In genomic region chr4:10096201-10096975, GRCh38 we compare ENCODE assay signal across 8 cellular contexts. TPM values are rescaled to one million over a fixed set of nuclear protein-coding genes. Genes with fewer than 3 reads are reported as not detected.
DNase-seq lines count a peak whose midpoint lies in the region; ATAC-seq and TF ChIP-seq lines count a peak whose summit lies in the region.

No MANE protein-coding gene starts in this region.

- H4K8ac ChIP-seq in trophoblast cell (ENCODE audit: low read depth, low read length) = no peak overlapping the region

- WGBS in trophoblast cell (ENCODE audit: extremely low coverage, insufficient coverage, insufficient read length) = no CpG with 5 or more reads among the region's 17 CpGs
- WGBS in tibial nerve, 2 donors = 39 to 48% methylated on average over 15 to 17 of the region's 17 CpGs

- no peak overlapping the region for H2BK120ac ChIP-seq in trophoblast cell (ENCODE audit: insufficient read depth, low read length, poor library complexity)

- no peak for TF ChIP-seq POLR2A in NB4 (IDR thresholded peaks at IDR 0.05; ENCODE audit: extremely low read depth, insufficient read length)
- no peak for TF ChIP-seq POLR2A in tibial nerve (IDR thresholded peaks at IDR 0.05)

- H3K9ac ChIP-seq in fibroblast of lung (ENCODE audit: insufficient read depth, low read length) (no peak overlapping the region), trophoblast cell (ENCODE audit: low read length) (no peak overlapping the region)

- peak; percentile 86 to 88 for ATAC-seq in activated T-cell treated with anti-CD3 and anti-CD28 coated beads, Interleukin-2, amount 50 U/mL, for 72 hours (replicated peaks in 1 of 2)

- H4K20me1 ChIP-seq in fibroblast of lung (ENCODE audit: control insufficient read depth, extremely low read depth, insufficient read depth, low read length) = no peaks in the 10 kb centered on the region

- H3K36me3 ChIP-seq in fibroblast of lung (ENCODE audit: control insufficient read depth, insufficient read depth, low read length) = peaks cover 63% of the 10 kb centered on the region
- peaks cover 98% of the 10 kb centered on the region in 2 experiments for H3K36me3 ChIP-seq in trophoblast cell (ENCODE audit: control insufficient read depth in 1 of 2, insufficient read depth in 2 of 2, low read length in 2 of 2)
- H3K36me3 ChIP-seq in tibial nerve = peaks cover 0 to 86% (median 11%) of the 10 kb centered on the region in 3 donors

- peak overlapping the region; percentile 66 for H3K4ac ChIP-seq in trophoblast cell (ENCODE audit: low read depth, low read length)

- H3K27ac ChIP-seq in fibroblast of lung (ENCODE audit: insufficient read depth, low read length) = peak overlapping the region; percentile 83
- H3K27ac ChIP-seq in trophoblast cell (ENCODE audit: low read depth, low read length) = no peak overlapping the region
- H3K27ac ChIP-seq in tibial nerve = peak overlapping the region; percentile 51 to 89 (median 70)

- peaks cover 7 to 28% of the 10 kb centered on the region in 2 donors for H3K36me3 Mint-ChIP-seq in activated T-cell treated with anti-CD3 and anti-CD28 coated beads, Interleukin-2, amount 50 U/mL, for 72 hours (ENCODE audit: insufficient read depth in 2 of 2)

- H3K18ac ChIP-seq in trophoblast cell (ENCODE audit: low read length) = no peak overlapping the region

- no peaks in the 10 kb centered on the region for H3K27me3 Mint-ChIP-seq in activated T-cell treated with anti-CD3 and anti-CD28 coated beads, Interleukin-2, amount 50 U/mL, for 72 hours (ENCODE audit: low read depth)

- peak overlapping the region; percentile 38 to 60 for H3K4me3 Mint-ChIP-seq in activated T-cell treated with anti-CD3 and anti-CD28 coated beads, Interleukin-2, amount 50 U/mL, for 72 hours

- H3K4me3 ChIP-seq in NB4 (ENCODE audit: low read depth, low read length) (no peak overlapping the region), fibroblast of lung (replicated peaks in 1 of 4; ENCODE audit: control extremely low read depth in 1 of 4, insufficient read depth in 1 of 4, low read depth in 3 of 4, low read length in 4 of 4) (peak overlapping the region in 1 of 4 experiments; percentile 3), trophoblast cell (ENCODE audit: low read depth, low read length) (no peak overlapping the region), tibial nerve (no peak overlapping the region)

- H3K9me3 ChIP-seq in fibroblast of lung (ENCODE audit: control insufficient read depth, insufficient read depth, low read depth, low read length) (no peaks in the 10 kb centered on the region), trophoblast cell (ENCODE audit: insufficient read depth, low read depth, low read length) (peaks cover 3% of the 10 kb centered on the region), tibial nerve (no peaks in the 10 kb centered on the region)

- peaks cover 92% of the 10 kb centered on the region for H3K4me1 Mint-ChIP-seq in activated T-cell treated with anti-CD3 and anti-CD28 coated beads, Interleukin-2, amount 50 U/mL, for 72 hours (ENCODE audit: low read depth)

- H3K79me1 ChIP-seq in trophoblast cell (ENCODE audit: low read length) = peaks cover 6% of the 10 kb centered on the region

- H4K12ac ChIP-seq in trophoblast cell (ENCODE audit: low read depth, low read length) = no peak overlapping the region

- DNase-seq in EH (ENCODE audit: low read depth) (peak; percentile 95), HCEC 1CT (peak; percentile 80), NB4 (ENCODE audit: low read depth) (peak; percentile 84), fibroblast of lung (ENCODE audit: low read depth in 2 of 2) (peak; percentile 96 to 97), trophoblast cell (peak; percentile 16 to 41), tibial nerve (ENCODE audit: low spot score in 2 of 2) (peak; percentile 40 to 46), DMS 273 (lab: John Stamatoyannopoulos, UW; ENCODE audit: unreplicated experiment) (no peak)
- peak; percentile 84 to 89 for DNase-seq in activated T-cell treated with anti-CD3 and anti-CD28 coated beads, Interleukin-2, amount 50 U/mL, for 72 hours

- H3K4me1 ChIP-seq in fibroblast of lung (ENCODE audit: control insufficient read depth, extremely low read depth, insufficient read depth, low read length) = peaks cover 56% of the 10 kb centered on the region
- peaks cover 30 to 42% of the 10 kb centered on the region in 2 experiments for H3K4me1 ChIP-seq in trophoblast cell (ENCODE audit: control insufficient read depth in 1 of 2, insufficient read depth in 2 of 2, low read length in 2 of 2)
- peaks cover 0 to 92% (median 73%) of the 10 kb centered on the region in 4 donors for H3K4me1 ChIP-seq in tibial nerve

- no peak overlapping the region for H3K23ac ChIP-seq in trophoblast cell (ENCODE audit: low read length)

- H3K4me2 ChIP-seq in fibroblast of lung (ENCODE audit: extremely low read depth, insufficient read depth, low read length) (peak overlapping the region; percentile 56), trophoblast cell (ENCODE audit: low read length) (peak overlapping the region; percentile 7)

- peak in 1 of 2 donors; percentile 26 for TF ChIP-seq EP300 in tibial nerve (IDR thresholded peaks at IDR 0.05)

- H3K27ac Mint-ChIP-seq in activated T-cell treated with anti-CD3 and anti-CD28 coated beads, Interleukin-2, amount 50 U/mL, for 72 hours = peak overlapping the region; percentile 65

- no peak for TF ChIP-seq CTCF in NB4 (IDR thresholded peaks at IDR 0.05; ENCODE audit: low read depth, low read length)
- no peak for TF ChIP-seq CTCF in fibroblast of lung (conservative IDR thresholded peaks at IDR 0.05 in 1 of 2, IDR thresholded peaks at IDR 0.05 in 1 of 2; ENCODE audit: low read depth in 1 of 2, low read length in 2 of 2)
- TF ChIP-seq CTCF in tibial nerve (IDR thresholded peaks at IDR 0.05) = no peak

- no peaks in the 10 kb centered on the region for H3K9me3 Mint-ChIP-seq in activated T-cell treated with anti-CD3 and anti-CD28 coated beads, Interleukin-2, amount 50 U/mL, for 72 hours

- H2AFZ ChIP-seq in fibroblast of lung (ENCODE audit: low read length) = no peak overlapping the region
- peak overlapping the region; percentile 54 for H2AFZ ChIP-seq in trophoblast cell (ENCODE audit: insufficient read depth, low read length, poor library complexity)

- no peak overlapping the region for H2AK5ac ChIP-seq in trophoblast cell (ENCODE audit: low read length)

- H3K79me2 ChIP-seq in fibroblast of lung (ENCODE audit: control insufficient read depth, insufficient read depth, low read length) (peaks cover 87% of the 10 kb centered on the region), trophoblast cell (ENCODE audit: control insufficient read depth, insufficient read depth, low read length, poor library complexity) (peaks cover 35% of the 10 kb centered on the region)

- H2BK12ac ChIP-seq in trophoblast cell (ENCODE audit: low read length) = no peak overlapping the region

- H2BK5ac ChIP-seq in trophoblast cell (ENCODE audit: low read depth, low read length, poor library complexity) = no peak overlapping the region

- H3K14ac ChIP-seq in trophoblast cell (ENCODE audit: low read length) = no peak overlapping the region

- H3K27me3 ChIP-seq in fibroblast of lung (ENCODE audit: control insufficient read depth, insufficient read depth, low read length) (no peaks in the 10 kb centered on the region), trophoblast cell (ENCODE audit: insufficient read depth, low read length) (no peaks in the 10 kb centered on the region), tibial nerve (no peaks in the 10 kb centered on the region)

- no peak overlapping the region for H4K91ac ChIP-seq in trophoblast cell (ENCODE audit: low read depth, low read length)

RNA-seq across cellular contexts. Expression of gene WDR1, which starts 20.2 kb away (rescaled TPM):
- 100 to 1,000 TPM; 304 to 326 TPM for total RNA-seq in activated T-cell treated with anti-CD3 and anti-CD28 coated beads, Interleukin-2, amount 50 U/mL, for 72 hours
- 265 and 331 TPM in 2 replicates for total RNA-seq in fibroblast of lung
- 720 and 751 TPM in 2 replicates for polyA plus RNA-seq in fibroblast of lung
- polyA plus RNA-seq in fibroblast of lung (2012) = 657 and 688 TPM in 2 replicates
- polyA minus RNA-seq in fibroblast of lung (ENCODE audit: low replicate concordance) = 995 and 1,193 TPM in 2 replicates
- 349 and 360 TPM in 2 replicates for polyA plus RNA-seq in trophoblast cell (2013)
- total RNA-seq in tibial nerve = 100 to 1,000 TPM; 142 to 204 (median 148) TPM
